16 cellular contexts compared by ENCODE assay signal in the genomic region with DNA sequence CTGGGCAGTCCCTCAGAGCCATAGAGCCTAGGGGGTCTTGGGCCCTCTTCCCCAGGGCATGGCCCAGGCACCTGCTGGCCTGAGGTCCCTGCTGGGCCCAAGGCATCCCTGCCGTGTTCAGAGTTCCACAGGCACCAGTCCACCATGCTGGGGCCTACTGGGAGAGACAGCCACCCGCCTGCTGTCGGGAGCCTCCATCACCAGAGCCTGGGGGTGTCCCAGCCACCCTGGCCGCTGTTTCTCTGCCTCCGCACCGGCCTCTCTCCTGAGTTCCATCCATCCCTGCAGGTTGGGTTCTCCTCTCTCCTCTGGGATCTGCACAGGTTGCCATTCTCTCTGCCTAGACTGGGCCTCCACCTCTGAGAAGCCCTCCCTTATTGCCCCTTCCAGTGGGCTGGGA.
DNase-seq lines count a peak whose midpoint lies in the region; ATAC-seq and TF ChIP-seq lines count a peak whose summit lies in the region.
"Had no signal": no experiment of that assay in that cellular context is flagged by ENCODE, and none has a peak within 500 bp of the region (broad histone marks: within the 10 kb centered on the region; RNA-seq: fewer than 3 reads in every experiment).

No MANE protein-coding gene starts in this region.

- H3K4me1 Mint-ChIP-seq in activated CD4-positive, alpha-beta T cell treated with anti-CD3 and anti-CD28 coated beads for 36 hours = no peaks in the 10 kb centered on the region
- H3K4me1 Mint-ChIP-seq in glutamatergic neuron (ENCODE audit: low read depth, unreplicated experiment) = peaks cover 3% of the 10 kb centered on the region
- H3K4me1 Mint-ChIP-seq: endodermal cell, WTC11 had no signal

- no peak for TF ChIP-seq CTCF in GM20000 (IDR thresholded peaks at IDR 0.05; ENCODE audit: extremely low read depth, missing control alignments)
- TF ChIP-seq CTCF in glutamatergic neuron (IDR thresholded peaks at IDR 0.05; ENCODE audit: partially characterized antibody, unreplicated experiment) = no peak

- H3K27me3 Mint-ChIP-seq in activated CD4-positive, alpha-beta T cell treated with anti-CD3 and anti-CD28 coated beads for 36 hours = no peaks in the 10 kb centered on the region
- no peaks in the 10 kb centered on the region for H3K27me3 Mint-ChIP-seq in glutamatergic neuron (ENCODE audit: unreplicated experiment)

- no peak overlapping the region for H3K4me3 Mint-ChIP-seq in activated CD4-positive, alpha-beta T cell treated with anti-CD3 and anti-CD28 coated beads for 36 hours
- no peak overlapping the region for H3K4me3 Mint-ChIP-seq in glutamatergic neuron (ENCODE audit: unreplicated experiment)
- H3K4me3 Mint-ChIP-seq: activated naive CD4-positive, alpha-beta T cell treated with anti-CD3 and anti-CD28 coated beads for 36 hours; endodermal cell; WTC11 had no signal

- no peak for ATAC-seq in activated CD4-positive, alpha-beta T cell treated with anti-CD3 and anti-CD28 coated beads for 36 hours
- ATAC-seq: WTC11 had no signal

- CTCF ChIA-PET in activated CD4-positive, alpha-beta T cell treated with anti-CD3 and anti-CD28 coated beads for 36 hours (lab: Charles Lee) = no interaction called here

- H3K27ac Mint-ChIP-seq in activated CD4-positive, alpha-beta T cell treated with anti-CD3 and anti-CD28 coated beads for 36 hours = no peak overlapping the region
- no peak overlapping the region for H3K27ac Mint-ChIP-seq in glutamatergic neuron (ENCODE audit: unreplicated experiment)
- H3K27ac Mint-ChIP-seq: activated naive CD4-positive, alpha-beta T cell treated with anti-CD3 and anti-CD28 coated beads for 36 hours; endodermal cell; WTC11 had no signal

- no peaks in the 10 kb centered on the region for H3K36me3 Mint-ChIP-seq in activated CD4-positive, alpha-beta T cell treated with anti-CD3 and anti-CD28 coated beads for 36 hours (ENCODE audit: low read depth)
- H3K36me3 Mint-ChIP-seq in glutamatergic neuron (ENCODE audit: unreplicated experiment) = no peaks in the 10 kb centered on the region
- H3K36me3 Mint-ChIP-seq: WTC11 had no signal

- H3K9me3 Mint-ChIP-seq in activated CD4-positive, alpha-beta T cell treated with anti-CD3 and anti-CD28 coated beads for 36 hours (ENCODE audit: low read depth) = no peaks in the 10 kb centered on the region
- H3K9me3 Mint-ChIP-seq in glutamatergic neuron (ENCODE audit: unreplicated experiment) = no peaks in the 10 kb centered on the region
- H3K9me3 Mint-ChIP-seq: activated naive CD4-positive, alpha-beta T cell treated with anti-CD3 and anti-CD28 coated beads for 36 hours; endodermal cell; WTC11 had no signal

- intact Hi-C loops in activated CD4-positive, alpha-beta T cell treated with anti-CD3 and anti-CD28 coated beads for 36 hours (cut with DNase I, micrococcal nuclease) = no loop called here
- intact Hi-C loops in posterior cingulate gyrus (cut with DNase I) = no loop called here

- peak; percentile 1 for DNase-seq in activated CD4-positive, alpha-beta T cell treated with anti-CD3 and anti-CD28 coated beads for 36 hours
- no peak for DNase-seq in activated CD4-positive, alpha-beta T cell treated with anti-CD3 and anti-CD28 coated beads for 4 hours
- DNase-seq in GM20000 (ENCODE audit: low spot score) = peak; percentile 3
- peak; percentile 7 for DNase-seq in glutamatergic neuron
- peak in 6 of 10 donors; percentile 4 to 71 (median 18) for DNase-seq in posterior cingulate gyrus
- DNase-seq in occipital lobe (lab: John Stamatoyannopoulos, UW) = no peak
- no peak for DNase-seq in activated CD4-positive, CD25-positive, alpha-beta regulatory T cell (lab: John Stamatoyannopoulos, UW)
- no peak for DNase-seq in AG20443 (ENCODE audit: low spot score)
- DNase-seq: activated naive CD4-positive, alpha-beta T cell treated with anti-CD3 and anti-CD28 coated beads for 36 hours; NCI-H1436 treated with DMSO at 0.1 percent for 48 hours; NCI-H2171 treated with DMSO at 0.1 percent for 48 hours; NCI-H69; stimulated activated CD4-positive, alpha-beta T cell treated with anti-CD3 and anti-CD28 coated beads, Interleukin-4, amount 100 ng/mL, for 4 hours; T-helper 2 cell had no signal

- POLR2A ChIA-PET in activated CD4-positive, alpha-beta T cell treated with anti-CD3 and anti-CD28 coated beads for 36 hours (lab: Charles Lee) = no interaction called here

Comparison
In these comparisons a context has a peak if more than half of its experiments do, and no peak if none do; other contexts are left out.
1. DNase-seq: peak in activated CD4-positive, alpha-beta T cell treated with anti-CD3 and anti-CD28 coated beads for 36 hours (single experiment), GM20000 (single experiment), glutamatergic neuron (single experiment) and posterior cingulate gyrus (6 of 10); none in activated CD4-positive, alpha-beta T cell treated with anti-CD3 and anti-CD28 coated beads for 4 hours (0 of 2), occipital lobe (single experiment), activated CD4-positive, CD25-positive, alpha-beta regulatory T cell (0 of 4) and AG20443 (single experiment).